ENCODE assay signal across 1 cellular context in genomic region chrX:108090474-108091265, GRCh38.
TF ChIP-seq lines count a peak whose summit lies in the region.

No MANE protein-coding gene starts in this region.

TF ChIP-seq in HCT116, 20 proteins besides CTCF, POLR2A, EP300 and RAD21 (continued from another document):
- TF ChIP-seq SIN3A (IDR thresholded peaks at IDR 0.05; ENCODE audit: low read depth) (no peak), SP1 (IDR thresholded peaks at IDR 0.05; ENCODE audit: low read depth) (no peak)
